1 cellular context compared by ENCODE assay signal in the genomic region with DNA sequence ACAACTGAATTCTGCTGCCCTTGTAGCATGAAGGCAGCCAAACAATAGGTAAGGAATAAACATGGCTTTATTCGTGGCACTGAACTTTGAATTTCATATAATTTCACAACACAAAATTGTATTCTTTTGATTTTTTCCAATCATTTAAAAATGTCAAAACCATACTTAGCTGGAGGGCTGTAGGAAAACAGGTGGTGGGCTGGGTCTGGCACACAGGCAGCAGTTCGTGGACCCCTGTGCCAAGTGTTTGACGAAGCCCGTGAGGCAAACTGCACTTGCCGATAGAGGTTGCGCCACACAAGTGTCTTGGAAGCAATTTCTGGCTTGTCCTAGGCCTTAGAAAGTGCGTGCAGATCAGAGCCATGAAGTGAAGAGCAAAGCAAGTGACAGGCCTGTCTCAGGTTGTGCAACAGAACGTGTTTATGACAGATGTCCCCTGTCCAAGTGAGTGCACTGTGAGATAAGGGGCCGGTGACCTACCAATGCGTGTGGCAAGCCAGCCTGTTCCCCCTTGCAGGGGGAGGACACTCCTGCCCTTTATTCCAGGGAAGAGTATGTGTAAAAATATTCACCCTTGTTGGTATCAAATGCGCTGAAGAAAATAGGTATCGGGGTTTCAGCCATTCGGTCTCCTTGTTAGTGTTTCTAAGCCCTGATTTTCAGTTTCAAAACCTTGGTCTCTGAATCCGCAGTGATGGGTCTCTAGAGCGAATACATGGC.
A peak's percentile ranks its signal among the peaks of the same experiment; 100 is the strongest.
TF ChIP-seq lines count a peak whose summit lies in the region.

No MANE protein-coding gene starts in this region.

TF ChIP-seq in HepG2, 621 proteins besides CTCF, POLR2A, EP300 and RAD21 (continued from another document and continues in another):
- TF ChIP-seq, protein P1, sequence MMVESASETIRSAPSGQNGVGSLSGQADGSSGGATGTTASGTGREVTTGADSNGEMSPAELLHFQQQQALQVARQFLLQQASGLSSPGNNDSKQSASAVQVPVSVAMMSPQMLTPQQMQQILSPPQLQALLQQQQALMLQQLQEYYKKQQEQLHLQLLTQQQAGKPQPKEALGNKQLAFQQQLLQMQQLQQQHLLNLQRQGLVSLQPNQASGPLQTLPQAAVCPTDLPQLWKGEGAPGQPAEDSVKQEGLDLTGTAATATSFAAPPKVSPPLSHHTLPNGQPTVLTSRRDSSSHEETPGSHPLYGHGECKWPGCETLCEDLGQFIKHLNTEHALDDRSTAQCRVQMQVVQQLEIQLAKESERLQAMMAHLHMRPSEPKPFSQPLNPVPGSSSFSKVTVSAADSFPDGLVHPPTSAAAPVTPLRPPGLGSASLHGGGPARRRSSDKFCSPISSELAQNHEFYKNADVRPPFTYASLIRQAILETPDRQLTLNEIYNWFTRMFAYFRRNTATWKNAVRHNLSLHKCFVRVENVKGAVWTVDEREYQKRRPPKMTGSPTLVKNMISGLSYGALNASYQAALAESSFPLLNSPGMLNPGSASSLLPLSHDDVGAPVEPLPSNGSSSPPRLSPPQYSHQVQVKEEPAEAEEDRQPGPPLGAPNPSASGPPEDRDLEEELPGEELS (CRISPR knock-in tag; IDR thresholded peaks at IDR 0.05), result peak; percentile 79
- no peak for TF ChIP-seq TBP (CRISPR knock-in tag; IDR thresholded peaks at IDR 0.05)
- TF ChIP-seq RXRA (CRISPR knock-in tag; IDR thresholded peaks at IDR 0.05), result peak; percentile 79
- TF ChIP-seq MTA3 (CRISPR knock-in tag; IDR thresholded peaks at IDR 0.05), result no peak
- TF ChIP-seq ZNF276 (CRISPR knock-in tag; IDR thresholded peaks at IDR 0.05; ENCODE audit: low read depth), result 0 out of 2 replicates have a peak, but pooled peaks have one; percentile 24
- TF ChIP-seq NFIC (IDR thresholded peaks at IDR 0.05; ENCODE audit: low read length), result no peak
- TF ChIP-seq, protein P2, sequence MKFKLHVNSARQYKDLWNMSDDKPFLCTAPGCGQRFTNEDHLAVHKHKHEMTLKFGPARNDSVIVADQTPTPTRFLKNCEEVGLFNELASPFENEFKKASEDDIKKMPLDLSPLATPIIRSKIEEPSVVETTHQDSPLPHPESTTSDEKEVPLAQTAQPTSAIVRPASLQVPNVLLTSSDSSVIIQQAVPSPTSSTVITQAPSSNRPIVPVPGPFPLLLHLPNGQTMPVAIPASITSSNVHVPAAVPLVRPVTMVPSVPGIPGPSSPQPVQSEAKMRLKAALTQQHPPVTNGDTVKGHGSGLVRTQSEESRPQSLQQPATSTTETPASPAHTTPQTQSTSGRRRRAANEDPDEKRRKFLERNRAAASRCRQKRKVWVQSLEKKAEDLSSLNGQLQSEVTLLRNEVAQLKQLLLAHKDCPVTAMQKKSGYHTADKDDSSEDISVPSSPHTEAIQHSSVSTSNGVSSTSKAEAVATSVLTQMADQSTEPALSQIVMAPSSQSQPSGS (CRISPR knock-in tag; IDR thresholded peaks at IDR 0.05), result no peak
- TF ChIP-seq HNRNPL (IDR thresholded peaks at IDR 0.05; ENCODE audit: low read depth, low read length), result no peak
- no peak for TF ChIP-seq ZNF572 (CRISPR knock-in tag; IDR thresholded peaks at IDR 0.05)
- TF ChIP-seq TSC22D2 (CRISPR knock-in tag; IDR thresholded peaks at IDR 0.05; ENCODE audit: borderline replicate concordance), result no peak
- no peak for TF ChIP-seq FOXJ3 (CRISPR knock-in tag; IDR thresholded peaks at IDR 0.05; ENCODE audit: borderline replicate concordance)
- TF ChIP-seq ZBTB7B (CRISPR knock-in tag; IDR thresholded peaks at IDR 0.05), result peak; percentile 50
- TF ChIP-seq KAT8 (CRISPR knock-in tag; IDR thresholded peaks at IDR 0.05), result peak; percentile 64
- no peak for TF ChIP-seq BATF2 (CRISPR knock-in tag; IDR thresholded peaks at IDR 0.05)
- no peak for TF ChIP-seq FOSL1 (CRISPR knock-in tag; IDR thresholded peaks at IDR 0.05; ENCODE audit: borderline replicate concordance)
- peak; percentile 57; the same call in 1 of the 2 replicates for TF ChIP-seq KMT2A (CRISPR knock-in tag; IDR thresholded peaks at IDR 0.05)
- TF ChIP-seq AHR (CRISPR knock-in tag; IDR thresholded peaks at IDR 0.05), result no peak
- TF ChIP-seq WIZ (CRISPR knock-in tag; IDR thresholded peaks at IDR 0.05), result no peak
- peak; percentile 43; the same call in 1 of the 2 replicates for TF ChIP-seq NR2C2 (CRISPR knock-in tag; IDR thresholded peaks at IDR 0.05; ENCODE audit: borderline replicate concordance)
- TF ChIP-seq, protein P3, sequence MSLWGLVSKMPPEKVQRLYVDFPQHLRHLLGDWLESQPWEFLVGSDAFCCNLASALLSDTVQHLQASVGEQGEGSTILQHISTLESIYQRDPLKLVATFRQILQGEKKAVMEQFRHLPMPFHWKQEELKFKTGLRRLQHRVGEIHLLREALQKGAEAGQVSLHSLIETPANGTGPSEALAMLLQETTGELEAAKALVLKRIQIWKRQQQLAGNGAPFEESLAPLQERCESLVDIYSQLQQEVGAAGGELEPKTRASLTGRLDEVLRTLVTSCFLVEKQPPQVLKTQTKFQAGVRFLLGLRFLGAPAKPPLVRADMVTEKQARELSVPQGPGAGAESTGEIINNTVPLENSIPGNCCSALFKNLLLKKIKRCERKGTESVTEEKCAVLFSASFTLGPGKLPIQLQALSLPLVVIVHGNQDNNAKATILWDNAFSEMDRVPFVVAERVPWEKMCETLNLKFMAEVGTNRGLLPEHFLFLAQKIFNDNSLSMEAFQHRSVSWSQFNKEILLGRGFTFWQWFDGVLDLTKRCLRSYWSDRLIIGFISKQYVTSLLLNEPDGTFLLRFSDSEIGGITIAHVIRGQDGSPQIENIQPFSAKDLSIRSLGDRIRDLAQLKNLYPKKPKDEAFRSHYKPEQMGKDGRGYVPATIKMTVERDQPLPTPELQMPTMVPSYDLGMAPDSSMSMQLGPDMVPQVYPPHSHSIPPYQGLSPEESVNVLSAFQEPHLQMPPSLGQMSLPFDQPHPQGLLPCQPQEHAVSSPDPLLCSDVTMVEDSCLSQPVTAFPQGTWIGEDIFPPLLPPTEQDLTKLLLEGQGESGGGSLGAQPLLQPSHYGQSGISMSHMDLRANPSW (CRISPR knock-in tag; IDR thresholded peaks at IDR 0.05; ENCODE audit: borderline replicate concordance), result no peak
- peak; percentile 41 for TF ChIP-seq TEAD3 (CRISPR knock-in tag; optimal IDR thresholded peaks at IDR 0.05; ENCODE audit: borderline replicate concordance)
- TF ChIP-seq, protein P4, sequence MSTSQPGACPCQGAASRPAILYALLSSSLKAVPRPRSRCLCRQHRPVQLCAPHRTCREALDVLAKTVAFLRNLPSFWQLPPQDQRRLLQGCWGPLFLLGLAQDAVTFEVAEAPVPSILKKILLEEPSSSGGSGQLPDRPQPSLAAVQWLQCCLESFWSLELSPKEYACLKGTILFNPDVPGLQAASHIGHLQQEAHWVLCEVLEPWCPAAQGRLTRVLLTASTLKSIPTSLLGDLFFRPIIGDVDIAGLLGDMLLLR (CRISPR knock-in tag; IDR thresholded peaks at IDR 0.05), result no peak; the same call in 1 of the 2 replicates
- peak; percentile 73; the same call in 1 of the 2 replicates for TF ChIP-seq CBX5 (CRISPR knock-in tag; IDR thresholded peaks at IDR 0.05; ENCODE audit: borderline replicate concordance)
- TF ChIP-seq FOXO1 (CRISPR knock-in tag; IDR thresholded peaks at IDR 0.05), result peak; percentile 93
- 0 out of 2 replicates have a peak, but pooled peaks have one; percentile 21 for TF ChIP-seq REPIN1 (CRISPR knock-in tag; IDR thresholded peaks at IDR 0.05; ENCODE audit: borderline replicate concordance, low read depth)
- peak; percentile 48; the same call in 1 of the 2 replicates for TF ChIP-seq ZNF350 (CRISPR knock-in tag; IDR thresholded peaks at IDR 0.05; ENCODE audit: borderline replicate concordance, low read depth)
- peak; percentile 59 for TF ChIP-seq ZNF414 (CRISPR knock-in tag; IDR thresholded peaks at IDR 0.05)
- TF ChIP-seq ZNF263 (CRISPR knock-in tag; IDR thresholded peaks at IDR 0.05), result no peak; the same call in 1 of the 2 replicates
- TF ChIP-seq SOX5 (CRISPR knock-in tag; IDR thresholded peaks at IDR 0.05; ENCODE audit: borderline replicate concordance), result peak; percentile 71
- TF ChIP-seq, protein P5, sequence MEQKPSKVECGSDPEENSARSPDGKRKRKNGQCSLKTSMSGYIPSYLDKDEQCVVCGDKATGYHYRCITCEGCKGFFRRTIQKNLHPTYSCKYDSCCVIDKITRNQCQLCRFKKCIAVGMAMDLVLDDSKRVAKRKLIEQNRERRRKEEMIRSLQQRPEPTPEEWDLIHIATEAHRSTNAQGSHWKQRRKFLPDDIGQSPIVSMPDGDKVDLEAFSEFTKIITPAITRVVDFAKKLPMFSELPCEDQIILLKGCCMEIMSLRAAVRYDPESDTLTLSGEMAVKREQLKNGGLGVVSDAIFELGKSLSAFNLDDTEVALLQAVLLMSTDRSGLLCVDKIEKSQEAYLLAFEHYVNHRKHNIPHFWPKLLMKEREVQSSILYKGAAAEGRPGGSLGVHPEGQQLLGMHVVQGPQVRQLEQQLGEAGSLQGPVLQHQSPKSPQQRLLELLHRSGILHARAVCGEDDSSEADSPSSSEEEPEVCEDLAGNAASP (CRISPR knock-in tag; IDR thresholded peaks at IDR 0.05; ENCODE audit: borderline replicate concordance), result peak; percentile 65; the same call in 1 of the 2 replicates
- TF ChIP-seq ZNF703 (CRISPR knock-in tag; IDR thresholded peaks at IDR 0.05; ENCODE audit: borderline replicate concordance), result no peak
- peak; percentile 85 for TF ChIP-seq RERE (CRISPR knock-in tag; IDR thresholded peaks at IDR 0.05; ENCODE audit: low read depth)
- no peak for TF ChIP-seq ZNF329 (CRISPR knock-in tag; IDR thresholded peaks at IDR 0.05; ENCODE audit: low read depth)
